ENCODE assay signal across 1 cellular context in the genomic region with DNA sequence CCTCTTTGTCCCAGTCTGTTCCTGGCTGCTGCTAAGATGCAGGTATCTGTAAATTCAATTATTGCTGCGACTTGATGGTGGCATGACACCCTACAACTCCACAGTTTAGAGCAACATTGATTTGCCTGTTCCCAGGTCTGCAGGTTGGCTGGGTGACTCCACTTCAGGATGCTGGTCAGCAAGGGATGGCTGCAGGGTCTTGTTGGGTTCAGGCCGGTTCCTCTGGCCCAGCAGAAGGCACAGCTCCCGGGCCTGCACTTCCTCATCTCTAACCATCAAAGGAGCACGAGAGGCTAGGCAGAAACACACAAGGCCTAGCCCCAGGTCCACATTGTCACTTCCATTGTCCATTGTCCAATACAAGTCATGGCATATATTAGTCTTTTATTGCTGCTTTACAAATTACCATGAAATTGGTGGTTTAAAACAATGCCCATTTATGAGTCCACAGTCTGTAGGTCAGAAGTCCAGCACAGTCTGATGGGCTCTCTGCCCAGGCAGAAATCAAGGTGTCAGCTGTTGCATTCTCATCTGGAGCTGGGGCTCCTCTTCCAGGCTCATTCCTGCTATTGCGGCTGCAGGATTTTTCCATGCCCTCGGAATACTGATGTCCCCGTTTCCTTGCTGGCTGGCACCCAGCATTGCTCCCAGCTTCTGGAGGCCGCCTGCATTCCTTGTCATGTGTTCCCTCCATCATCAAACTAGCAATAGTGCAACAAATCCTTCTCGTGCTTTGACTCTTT.
TF ChIP-seq lines count a peak whose summit lies in the region.

No MANE protein-coding gene starts in this region.

TF ChIP-seq in HCT116, 20 proteins besides CTCF, POLR2A, EP300 and RAD21:
- no peak for TF ChIP-seq EGR1 (IDR thresholded peaks at IDR 0.05; ENCODE audit: low read depth)
- no peak for TF ChIP-seq ZNF274 (IDR thresholded peaks at IDR 0.05; ENCODE audit: low read depth, low read length)
- TF ChIP-seq EZH2 (IDR thresholded peaks at IDR 0.05), result no peak
- no peak for TF ChIP-seq TCF7L2 (IDR thresholded peaks at IDR 0.05; ENCODE audit: borderline replicate concordance, extremely low read depth, insufficient read depth, insufficient read length)
- no peak for TF ChIP-seq ELF1 (IDR thresholded peaks at IDR 0.05; ENCODE audit: borderline replicate concordance, low read depth)
- TF ChIP-seq, protein P1, sequence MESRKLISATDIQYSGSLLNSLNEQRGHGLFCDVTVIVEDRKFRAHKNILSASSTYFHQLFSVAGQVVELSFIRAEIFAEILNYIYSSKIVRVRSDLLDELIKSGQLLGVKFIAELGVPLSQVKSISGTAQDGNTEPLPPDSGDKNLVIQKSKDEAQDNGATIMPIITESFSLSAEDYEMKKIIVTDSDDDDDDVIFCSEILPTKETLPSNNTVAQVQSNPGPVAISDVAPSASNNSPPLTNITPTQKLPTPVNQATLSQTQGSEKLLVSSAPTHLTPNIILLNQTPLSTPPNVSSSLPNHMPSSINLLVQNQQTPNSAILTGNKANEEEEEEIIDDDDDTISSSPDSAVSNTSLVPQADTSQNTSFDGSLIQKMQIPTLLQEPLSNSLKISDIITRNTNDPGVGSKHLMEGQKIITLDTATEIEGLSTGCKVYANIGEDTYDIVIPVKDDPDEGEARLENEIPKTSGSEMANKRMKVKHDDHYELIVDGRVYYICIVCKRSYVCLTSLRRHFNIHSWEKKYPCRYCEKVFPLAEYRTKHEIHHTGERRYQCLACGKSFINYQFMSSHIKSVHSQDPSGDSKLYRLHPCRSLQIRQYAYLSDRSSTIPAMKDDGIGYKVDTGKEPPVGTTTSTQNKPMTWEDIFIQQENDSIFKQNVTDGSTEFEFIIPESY (IDR thresholded peaks at IDR 0.05; ENCODE audit: extremely low read depth, insufficient replicate concordance, low read length), result no peak
- TF ChIP-seq, protein P2, sequence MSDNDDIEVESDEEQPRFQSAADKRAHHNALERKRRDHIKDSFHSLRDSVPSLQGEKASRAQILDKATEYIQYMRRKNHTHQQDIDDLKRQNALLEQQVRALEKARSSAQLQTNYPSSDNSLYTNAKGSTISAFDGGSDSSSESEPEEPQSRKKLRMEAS (IDR thresholded peaks at IDR 0.05), result no peak
- TF ChIP-seq CBX3 (IDR thresholded peaks at IDR 0.05; ENCODE audit: low read depth), result no peak
- TF ChIP-seq SIN3A (IDR thresholded peaks at IDR 0.05; ENCODE audit: low read depth), result no peak
- no peak for TF ChIP-seq YY1 (IDR thresholded peaks at IDR 0.05; ENCODE audit: extremely low read depth, insufficient replicate concordance, low read depth, low read length)
- no peak for TF ChIP-seq EZH2phosphoT487 (IDR thresholded peaks at IDR 0.05; ENCODE audit: borderline replicate concordance)
- no peak for TF ChIP-seq POLR2AphosphoS5 (IDR thresholded peaks at IDR 0.05; ENCODE audit: low read depth, low read length)
- TF ChIP-seq SRF (IDR thresholded peaks at IDR 0.05; ENCODE audit: low read depth), result no peak
- no peak for TF ChIP-seq SP1 (IDR thresholded peaks at IDR 0.05; ENCODE audit: low read depth)
- TF ChIP-seq, protein P3, sequence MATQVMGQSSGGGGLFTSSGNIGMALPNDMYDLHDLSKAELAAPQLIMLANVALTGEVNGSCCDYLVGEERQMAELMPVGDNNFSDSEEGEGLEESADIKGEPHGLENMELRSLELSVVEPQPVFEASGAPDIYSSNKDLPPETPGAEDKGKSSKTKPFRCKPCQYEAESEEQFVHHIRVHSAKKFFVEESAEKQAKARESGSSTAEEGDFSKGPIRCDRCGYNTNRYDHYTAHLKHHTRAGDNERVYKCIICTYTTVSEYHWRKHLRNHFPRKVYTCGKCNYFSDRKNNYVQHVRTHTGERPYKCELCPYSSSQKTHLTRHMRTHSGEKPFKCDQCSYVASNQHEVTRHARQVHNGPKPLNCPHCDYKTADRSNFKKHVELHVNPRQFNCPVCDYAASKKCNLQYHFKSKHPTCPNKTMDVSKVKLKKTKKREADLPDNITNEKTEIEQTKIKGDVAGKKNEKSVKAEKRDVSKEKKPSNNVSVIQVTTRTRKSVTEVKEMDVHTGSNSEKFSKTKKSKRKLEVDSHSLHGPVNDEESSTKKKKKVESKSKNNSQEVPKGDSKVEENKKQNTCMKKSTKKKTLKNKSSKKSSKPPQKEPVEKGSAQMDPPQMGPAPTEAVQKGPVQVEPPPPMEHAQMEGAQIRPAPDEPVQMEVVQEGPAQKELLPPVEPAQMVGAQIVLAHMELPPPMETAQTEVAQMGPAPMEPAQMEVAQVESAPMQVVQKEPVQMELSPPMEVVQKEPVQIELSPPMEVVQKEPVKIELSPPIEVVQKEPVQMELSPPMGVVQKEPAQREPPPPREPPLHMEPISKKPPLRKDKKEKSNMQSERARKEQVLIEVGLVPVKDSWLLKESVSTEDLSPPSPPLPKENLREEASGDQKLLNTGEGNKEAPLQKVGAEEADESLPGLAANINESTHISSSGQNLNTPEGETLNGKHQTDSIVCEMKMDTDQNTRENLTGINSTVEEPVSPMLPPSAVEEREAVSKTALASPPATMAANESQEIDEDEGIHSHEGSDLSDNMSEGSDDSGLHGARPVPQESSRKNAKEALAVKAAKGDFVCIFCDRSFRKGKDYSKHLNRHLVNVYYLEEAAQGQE (IDR thresholded peaks at IDR 0.05; ENCODE audit: low read depth), result no peak
- no peak for TF ChIP-seq JUND (IDR thresholded peaks at IDR 0.05)
- TF ChIP-seq, protein P4, sequence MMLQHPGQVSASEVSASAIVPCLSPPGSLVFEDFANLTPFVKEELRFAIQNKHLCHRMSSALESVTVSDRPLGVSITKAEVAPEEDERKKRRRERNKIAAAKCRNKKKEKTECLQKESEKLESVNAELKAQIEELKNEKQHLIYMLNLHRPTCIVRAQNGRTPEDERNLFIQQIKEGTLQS (IDR thresholded peaks at IDR 0.05), result no peak
- no peak for TF ChIP-seq FOSL1 (IDR thresholded peaks at IDR 0.05; ENCODE audit: low read depth)
- TF ChIP-seq ZFX (IDR thresholded peaks at IDR 0.05), result no peak
